8 cellular contexts compared by ENCODE assay signal in genomic region chr19:45584332-45585157, GRCh38. TPM values are rescaled to one million over a fixed set of nuclear protein-coding genes. Genes with fewer than 3 reads are reported as not detected.
DNase-seq lines count a peak whose midpoint lies in the region; ATAC-seq and TF ChIP-seq lines count a peak whose summit lies in the region.

TSS of gene OPA3 (minus strand) at chr19:45584802. CDS start at chr19:45584764, 38 bp downstream.

- 0% methylated on average over 63 of the region's 63 CpGs for WGBS in esophagus, 2 donors

- H3K36me3 ChIP-seq in Panc1 (ENCODE audit: control insufficient read depth, insufficient read depth, low read length) (no peaks in the 10 kb centered on the region), esophagus (ENCODE audit: control insufficient read depth in 2 of 2, insufficient read depth in 2 of 2, low read length in 1 of 2) (no peaks in the 10 kb centered on the region), mucosa of stomach (ENCODE audit: control insufficient read depth, insufficient read depth, low read length) (no peaks in the 10 kb centered on the region)

- CTCF ChIA-PET in Panc1 (lab: Charles Lee), result interaction anchor here (0.7 kb wide), 1 partner anchor 58 kb away, joined by 4 read pairs; no protein-coding TSS in a partner anchor

- peak within 1 kb of the TSS; percentile 91 for H3K4me3 Mint-ChIP-seq in activated T-cell treated with anti-CD3 and anti-CD28 coated beads, Interleukin-2, amount 50 U/mL, for 4 hours

- H3K27me3 ChIP-seq in Panc1 (ENCODE audit: control insufficient read depth, insufficient read depth, low read length) (no peaks in the 10 kb centered on the region), esophagus (ENCODE audit: control insufficient read depth in 1 of 2, insufficient read depth in 2 of 2, low read length in 2 of 2) (no peaks in the 10 kb centered on the region), mucosa of stomach (ENCODE audit: control insufficient read depth, insufficient read depth, low read length) (no peaks in the 10 kb centered on the region)

- DNase-seq in DMS53 (lab: John Stamatoyannopoulos, UW) (peak; percentile 99), KG1 (lab: John Stamatoyannopoulos, UW) (peak; percentile 99), Panc1 (ENCODE audit: low read depth, low spot score) (peak; percentile 95)
- DNase-seq in activated T-cell treated with anti-CD3 and anti-CD28 coated beads, Interleukin-2, amount 50 U/mL, for 4 hours, result peak; percentile 100
- DNase-seq in stimulated activated CD8-positive, alpha-beta memory T cell treated with anti-CD3 and anti-CD28 coated beads, Interleukin-7, amount 100 ng/mL, for 1 hour (ENCODE audit: low read depth in 2 of 2), result peak; percentile 97

- in situ Hi-C loops in Panc1 (cut with HindIII; ENCODE audit: low pct_unique_long_range_greater_than_20kb, low sequenced_read_pairs), result no loop called here

- H3K36me3 Mint-ChIP-seq in activated T-cell treated with anti-CD3 and anti-CD28 coated beads, Interleukin-2, amount 50 U/mL, for 4 hours (ENCODE audit: insufficient read depth), result peaks cover 5% of the 10 kb centered on the region

- no peak for TF ChIP-seq CTCF in Panc1 (IDR thresholded peaks at IDR 0.05)

- BruUV-seq in Panc1 (replicated peaks; lab: Mats Ljungman, UMichigan), result no TSS peak

- H3K27ac ChIP-seq in Panc1 (ENCODE audit: low read length) (peak within 1 kb of the TSS; percentile 98), esophagus (ENCODE audit: low read depth in 2 of 2, low read length in 1 of 2) (peak within 1 kb of the TSS; percentile 97 to 100)

- H3K4me1 ChIP-seq in Panc1 (ENCODE audit: control insufficient read depth, insufficient read depth, low read length), result peaks cover 13% of the 10 kb centered on the region
- H3K4me1 ChIP-seq in esophagus (ENCODE audit: control insufficient read depth in 2 of 2, insufficient read depth in 2 of 2, low read length in 1 of 2), result peaks cover 0 to 2% of the 10 kb centered on the region in 2 donors
- H3K4me1 ChIP-seq in mucosa of stomach (ENCODE audit: control insufficient read depth, insufficient read depth, low read length), result peaks cover 10% of the 10 kb centered on the region

- ATAC-seq in GM21723 (IDR thresholded peaks at IDR 0.05; ENCODE audit: unreplicated experiment), result peak; percentile 87
- peak; percentile 95 for ATAC-seq in Panc1
- ATAC-seq in activated T-cell treated with anti-CD3 and anti-CD28 coated beads, Interleukin-2, amount 50 U/mL, for 4 hours, result peak; percentile 93 to 94

- POLR2A ChIA-PET in Panc1 (lab: Charles Lee), result interaction anchor here (0.6 kb wide), 1 partner anchor 48 kb away, joined by 4 read pairs; no protein-coding TSS in a partner anchor

- H3K4me1 Mint-ChIP-seq in activated T-cell treated with anti-CD3 and anti-CD28 coated beads, Interleukin-2, amount 50 U/mL, for 4 hours (ENCODE audit: low read depth), result peaks cover 17% of the 10 kb centered on the region

- H3K9ac ChIP-seq in mucosa of stomach (ENCODE audit: low read length), result peak within 1 kb of the TSS; percentile 96

- intact Hi-C loops in Panc1 (cut with micrococcal nuclease; ENCODE audit: unreplicated experiment), result no loop called here

- peaks cover 12% of the 10 kb centered on the region for H3K27me3 Mint-ChIP-seq in activated T-cell treated with anti-CD3 and anti-CD28 coated beads, Interleukin-2, amount 50 U/mL, for 4 hours (ENCODE audit: low read depth)

- H3K4me3 ChIP-seq in Panc1 (ENCODE audit: low read depth in 2 of 2, low read length in 2 of 2) (peak within 1 kb of the TSS; percentile 88 to 97), esophagus (ENCODE audit: low read depth in 1 of 2, low read length in 2 of 2) (peak within 1 kb of the TSS; percentile 69 to 71), mucosa of stomach (ENCODE audit: low read length) (peak within 1 kb of the TSS; percentile 96)

- no peaks in the 10 kb centered on the region for H3K9me3 Mint-ChIP-seq in activated T-cell treated with anti-CD3 and anti-CD28 coated beads, Interleukin-2, amount 50 U/mL, for 4 hours

- H3K9me3 ChIP-seq in Panc1 (ENCODE audit: control insufficient read depth, insufficient read depth, low read depth, low read length), result no peaks in the 10 kb centered on the region
- H3K9me3 ChIP-seq in esophagus (ENCODE audit: control insufficient read depth in 2 of 2, insufficient read depth in 1 of 2, low read depth in 1 of 2, low read length in 1 of 2), result no peaks in the 10 kb centered on the region
- no peaks in the 10 kb centered on the region for H3K9me3 ChIP-seq in mucosa of stomach (ENCODE audit: control insufficient read depth, low read length)

RNA-seq across cellular contexts. Expression of gene OPA3, which starts in this region (rescaled TPM):
- 20.3 TPM for total RNA-seq in Panc1 (2021; ENCODE audit: unreplicated experiment)
- 12.5 TPM for polyA plus RNA-seq in Panc1 (2012; ENCODE audit: insufficient read length)
- 10 to 100 TPM; 14.1 to 15.5 (median 15.1) TPM for total RNA-seq in activated T-cell treated with anti-CD3 and anti-CD28 coated beads, Interleukin-2, amount 50 U/mL, for 4 hours
- polyA plus RNA-seq in esophagus, result 1 to 10 TPM; 4.0 to 4.6 TPM

Comparison
In these comparisons a context has a peak if more than half of its experiments do, and no peak if none do; other contexts are left out.
1. Peak in every context shown above with its lines: DNase-seq, ATAC-seq, H3K4me3 ChIP-seq and H3K27ac ChIP-seq.